17 cellular contexts compared by ENCODE assay signal in the genomic region with DNA sequence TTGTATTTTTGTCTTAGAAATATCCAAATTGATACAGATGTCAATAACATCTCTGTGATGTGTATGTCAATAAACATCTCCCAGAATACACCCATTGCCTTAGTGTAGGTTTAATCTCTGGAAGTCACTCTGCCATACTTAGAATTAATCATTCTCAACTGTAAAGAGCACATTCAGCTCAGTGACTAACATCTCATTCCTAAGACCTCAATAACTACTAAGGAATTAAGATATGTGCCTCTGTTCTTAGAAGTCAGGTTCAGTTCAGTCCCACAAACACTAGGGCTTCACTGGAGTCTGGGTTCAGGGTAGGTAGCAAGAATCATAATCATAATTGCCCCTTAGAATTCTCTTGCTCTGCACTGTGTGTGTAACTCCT. TPM values are rescaled to one million over a fixed set of nuclear protein-coding genes. Genes with fewer than 3 reads are reported as not detected.
DNase-seq lines count a peak whose midpoint lies in the region; ATAC-seq, FAIRE-seq and TF ChIP-seq lines count a peak whose summit lies in the region.
"Had no signal": no experiment of that assay in that cellular context is flagged by ENCODE, and none has a peak within 500 bp of the region (broad histone marks: within the 10 kb centered on the region; RNA-seq: fewer than 3 reads in every experiment).

No MANE protein-coding gene starts in this region.

- H3K4me1 Mint-ChIP-seq in activated naive CD4-positive, alpha-beta T cell treated with anti-CD3 and anti-CD28 coated beads, Interleukin-2, amount 50 U/mL, for 24 hours: peaks cover 40% of the 10 kb centered on the region
- peaks cover 33% of the 10 kb centered on the region for H3K4me1 Mint-ChIP-seq in activated naive CD4-positive, alpha-beta T cell treated with anti-CD3 and anti-CD28 coated beads, Interleukin-2, amount 10 ng/mL, durations not matched to agents 7 days and 5 days

- no peak for FAIRE-seq in small intestine (lab: Jason Lieb, UNC)

- H3K4me3 ChIP-seq in fibroblast of pulmonary artery (replicated peaks; ENCODE audit: low read depth, low read length): no peak overlapping the region
- H3K4me3 ChIP-seq in small intestine (ENCODE audit: low read depth in 1 of 2, low read length in 2 of 2): no peak overlapping the region

- DNase-seq in activated naive CD4-positive, alpha-beta T cell treated with anti-CD3 and anti-CD28 coated beads, Interleukin-2, amount 10 ng/mL, durations not matched to agents 7 days and 5 days: no peak
- peak; percentile 35 for DNase-seq in fibroblast of pulmonary artery (ENCODE audit: low read depth)
- DNase-seq in small intestine: peak; percentile 71
- no peak for DNase-seq in stimulated activated CD4-positive, alpha-beta T cell treated with anti-CD3 and anti-CD28 coated beads, Interleukin-4, amount 100 ng/mL, for 24 hours
- DNase-seq: activated CD8-positive, alpha-beta memory T cell treated with anti-CD3 and anti-CD28 coated beads, Interleukin-2, amount 10 ng/mL, durations not matched to agents 7 days and 5 days; Calu3; erythroblast; MM.1S; NCI-H2107; NCI-H82 had no signal

- CTCF ChIA-PET in activated naive CD4-positive, alpha-beta T cell treated with anti-CD3 and anti-CD28 coated beads, Interleukin-2, amount 10 ng/mL, durations not matched to agents 7 days and 5 days (lab: Charles Lee): interaction anchor here (1.0 kb wide), 1 partner anchor 9 kb away, joined by 3 read pairs; no protein-coding TSS in a partner anchor

- H3K27me3 Mint-ChIP-seq in activated naive CD4-positive, alpha-beta T cell treated with anti-CD3 and anti-CD28 coated beads, Interleukin-2, amount 50 U/mL, for 24 hours: no peaks in the 10 kb centered on the region
- H3K27me3 Mint-ChIP-seq in activated naive CD4-positive, alpha-beta T cell treated with anti-CD3 and anti-CD28 coated beads, Interleukin-2, amount 10 ng/mL, durations not matched to agents 7 days and 5 days: no peaks in the 10 kb centered on the region
- H3K27me3 Mint-ChIP-seq: activated CD8-positive, alpha-beta memory T cell treated with anti-CD3 and anti-CD28 coated beads, Interleukin-2, amount 10 ng/mL, durations not matched to agents 7 days and 5 days had no signal

- H3K9me3 ChIP-seq in small intestine (ENCODE audit: control insufficient read depth, low read depth): no peaks in the 10 kb centered on the region

- H3K27ac Mint-ChIP-seq in activated naive CD4-positive, alpha-beta T cell treated with anti-CD3 and anti-CD28 coated beads, Interleukin-2, amount 50 U/mL, for 24 hours: peak overlapping the region; percentile 43
- H3K27ac Mint-ChIP-seq in activated naive CD4-positive, alpha-beta T cell treated with anti-CD3 and anti-CD28 coated beads, Interleukin-2, amount 10 ng/mL, durations not matched to agents 7 days and 5 days: no peak overlapping the region
- H3K27ac Mint-ChIP-seq: activated CD8-positive, alpha-beta memory T cell treated with anti-CD3 and anti-CD28 coated beads, Interleukin-2, amount 10 ng/mL, durations not matched to agents 7 days and 5 days; activated naive CD4-positive, alpha-beta T cell treated with anti-CD3 and anti-CD28 coated beads, Interleukin-2, amount 50 U/mL, for 72 hours had no signal

- peaks cover 17% of the 10 kb centered on the region for H3K36me3 Mint-ChIP-seq in activated naive CD4-positive, alpha-beta T cell treated with anti-CD3 and anti-CD28 coated beads, Interleukin-2, amount 50 U/mL, for 24 hours
- peaks cover 43% of the 10 kb centered on the region for H3K36me3 Mint-ChIP-seq in activated naive CD4-positive, alpha-beta T cell treated with anti-CD3 and anti-CD28 coated beads, Interleukin-2, amount 10 ng/mL, durations not matched to agents 7 days and 5 days

- H3K9me3 Mint-ChIP-seq in activated naive CD4-positive, alpha-beta T cell treated with anti-CD3 and anti-CD28 coated beads, Interleukin-2, amount 50 U/mL, for 24 hours: no peaks in the 10 kb centered on the region
- H3K9me3 Mint-ChIP-seq in activated naive CD4-positive, alpha-beta T cell treated with anti-CD3 and anti-CD28 coated beads, Interleukin-2, amount 10 ng/mL, durations not matched to agents 7 days and 5 days: no peaks in the 10 kb centered on the region
- H3K9me3 Mint-ChIP-seq: activated naive CD4-positive, alpha-beta T cell treated with anti-CD3 and anti-CD28 coated beads, Interleukin-2, amount 50 U/mL, for 72 hours; nephron had no signal

- peaks cover 3 to 17% of the 10 kb centered on the region in 2 donors for H3K36me3 ChIP-seq in small intestine (ENCODE audit: control insufficient read depth in 2 of 2, insufficient read depth in 2 of 2, low read length in 2 of 2)

- no peak for TF ChIP-seq CTCF in fibroblast of pulmonary artery (IDR thresholded peaks at IDR 0.05; ENCODE audit: low read length, missing control alignments)

- ATAC-seq in SK-N-SH treated with all-trans-retinoic acid at 6 μM for 48 hours (peak; percentile 41; the same call in 2 of the 3 replicates), HG02852 (IDR thresholded peaks at IDR 0.05; ENCODE audit: unreplicated experiment) (no peak), HG03159 (IDR thresholded peaks at IDR 0.05; ENCODE audit: unreplicated experiment) (no peak)
- ATAC-seq: activated CD8-positive, alpha-beta memory T cell treated with anti-CD3 and anti-CD28 coated beads, Interleukin-2, amount 10 ng/mL, durations not matched to agents 7 days and 5 days; activated naive CD4-positive, alpha-beta T cell treated with anti-CD3 and anti-CD28 coated beads, Interleukin-2, amount 50 U/mL, for 72 hours had no signal

- no peaks in the 10 kb centered on the region for H3K27me3 ChIP-seq in small intestine (ENCODE audit: control insufficient read depth in 2 of 2, insufficient read depth in 2 of 2, low read length in 2 of 2)

- H3K4me3 Mint-ChIP-seq in activated naive CD4-positive, alpha-beta T cell treated with anti-CD3 and anti-CD28 coated beads, Interleukin-2, amount 50 U/mL, for 24 hours: no peak overlapping the region
- no peak overlapping the region for H3K4me3 Mint-ChIP-seq in activated naive CD4-positive, alpha-beta T cell treated with anti-CD3 and anti-CD28 coated beads, Interleukin-2, amount 10 ng/mL, durations not matched to agents 7 days and 5 days
- H3K4me3 Mint-ChIP-seq: activated CD8-positive, alpha-beta memory T cell treated with anti-CD3 and anti-CD28 coated beads, Interleukin-2, amount 10 ng/mL, durations not matched to agents 7 days and 5 days; nephron had no signal

- peaks cover 0 to 3% of the 10 kb centered on the region in 2 donors for H3K4me1 ChIP-seq in small intestine (ENCODE audit: control insufficient read depth in 2 of 2, insufficient read depth in 1 of 2, low read depth in 1 of 2, low read length in 1 of 2)

- H3K27ac ChIP-seq in small intestine (ENCODE audit: low read depth in 1 of 2, low read length in 1 of 2): peak overlapping the region in 1 of 2 donors; percentile 55
- H3K27ac ChIP-seq: VCaP had no signal

TF ChIP-seq in SK-N-SH treated with all-trans-retinoic acid at 6 μM for 48 hours, 23 proteins besides CTCF, POLR2A, EP300 and RAD21:
- no peak for TF ChIP-seq ZFP30 (CRISPR knock-in tag; IDR thresholded peaks at IDR 0.05)
- no peak for TF ChIP-seq ISL1 (CRISPR knock-in tag; IDR thresholded peaks at IDR 0.05)
- TF ChIP-seq ESRRG (CRISPR knock-in tag; IDR thresholded peaks at IDR 0.05): no peak
- TF ChIP-seq TCF4 (CRISPR knock-in tag; IDR thresholded peaks at IDR 0.05; ENCODE audit: borderline replicate concordance): no peak
- no peak for TF ChIP-seq GLIS3 (CRISPR knock-in tag; IDR thresholded peaks at IDR 0.05)
- TF ChIP-seq, protein P1, sequence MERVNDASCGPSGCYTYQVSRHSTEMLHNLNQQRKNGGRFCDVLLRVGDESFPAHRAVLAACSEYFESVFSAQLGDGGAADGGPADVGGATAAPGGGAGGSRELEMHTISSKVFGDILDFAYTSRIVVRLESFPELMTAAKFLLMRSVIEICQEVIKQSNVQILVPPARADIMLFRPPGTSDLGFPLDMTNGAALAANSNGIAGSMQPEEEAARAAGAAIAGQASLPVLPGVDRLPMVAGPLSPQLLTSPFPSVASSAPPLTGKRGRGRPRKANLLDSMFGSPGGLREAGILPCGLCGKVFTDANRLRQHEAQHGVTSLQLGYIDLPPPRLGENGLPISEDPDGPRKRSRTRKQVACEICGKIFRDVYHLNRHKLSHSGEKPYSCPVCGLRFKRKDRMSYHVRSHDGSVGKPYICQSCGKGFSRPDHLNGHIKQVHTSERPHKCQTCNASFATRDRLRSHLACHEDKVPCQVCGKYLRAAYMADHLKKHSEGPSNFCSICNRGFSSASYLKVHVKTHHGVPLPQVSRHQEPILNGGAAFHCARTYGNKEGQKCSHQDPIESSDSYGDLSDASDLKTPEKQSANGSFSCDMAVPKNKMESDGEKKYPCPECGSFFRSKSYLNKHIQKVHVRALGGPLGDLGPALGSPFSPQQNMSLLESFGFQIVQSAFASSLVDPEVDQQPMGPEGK (CRISPR knock-in tag; IDR thresholded peaks at IDR 0.05; ENCODE audit: borderline replicate concordance): no peak
TF ChIP-seq in SK-N-SH treated with all-trans-retinoic acid at 6 μM for 48 hours: peak in this region for 0.

RNA-seq across cellular contexts. Expression of a gene that starts 31.7 kb away (rescaled TPM):
- 10 to 100 TPM; 11.6 to 23.5 (median 17.3) TPM for polyA plus RNA-seq in small intestine

Comparison
In these comparisons a context has a peak if more than half of its experiments do, and no peak if none do; other contexts are left out.
1. DNase-seq: peak in fibroblast of pulmonary artery (single experiment) and small intestine (single experiment); none in activated naive CD4-positive, alpha-beta T cell treated with anti-CD3 and anti-CD28 coated beads, Interleukin-2, amount 10 ng/mL, durations not matched to agents 7 days and 5 days (single experiment) and stimulated activated CD4-positive, alpha-beta T cell treated with anti-CD3 and anti-CD28 coated beads, Interleukin-4, amount 100 ng/mL, for 24 hours (single experiment).